ENCODE assay signal across 18 cellular contexts in genomic region chr4:28966982-28967381, GRCh38.
DNase-seq lines count a peak whose midpoint lies in the region; ATAC-seq, FAIRE-seq and TF ChIP-seq lines count a peak whose summit lies in the region.
"Had no signal": no experiment of that assay in that cellular context is flagged by ENCODE, and none has a peak within 500 bp of the region (broad histone marks: within the 10 kb centered on the region; RNA-seq: fewer than 3 reads in every experiment).

No MANE protein-coding gene starts in this region.

- no peak overlapping the region for H3K27ac ChIP-seq in keratinocyte (ENCODE audit: control insufficient read depth, insufficient read depth, low read length)
- H3K27ac ChIP-seq in right cardiac atrium (ENCODE audit: low read length), result no peak overlapping the region
- H3K27ac ChIP-seq: neutrophil, skin epidermis, tibial nerve had no signal

- no peak overlapping the region for H3K4me2 ChIP-seq in keratinocyte (ENCODE audit: control insufficient read depth, extremely low read depth, insufficient read depth, low read depth, low read length)

- no peaks in the 10 kb centered on the region for H3K27me3 ChIP-seq in keratinocyte (ENCODE audit: control insufficient read depth, extremely low read depth, insufficient read depth, low read length)
- H3K27me3 ChIP-seq in right cardiac atrium (ENCODE audit: control insufficient read depth, insufficient read depth), result no peaks in the 10 kb centered on the region
- H3K27me3 ChIP-seq: neutrophil, tibial nerve had no signal

- H3K9ac ChIP-seq in keratinocyte (ENCODE audit: control insufficient read depth, extremely low read depth, insufficient read depth, low read length), result no peak overlapping the region

- WGBS in right cardiac atrium, result 69% methylated on average over 4 of the region's 4 CpGs

- dilution Hi-C loops in keratinocyte (cut with MboI; ENCODE audit: extremely low pct_ligation_motif_present, low sequenced_read_pairs), result no loop called here

- peak overlapping the region; percentile 44 for H2AFZ ChIP-seq in keratinocyte (ENCODE audit: control insufficient read depth, low read length)

- H3K36me3 ChIP-seq in keratinocyte (ENCODE audit: control insufficient read depth in 2 of 2, extremely low read depth in 1 of 2, insufficient read depth in 2 of 2, low read length in 2 of 2), result no peaks in the 10 kb centered on the region
- H3K36me3 ChIP-seq: neutrophil, tibial nerve had no signal

- DNase-seq in ACHN (peak; percentile 30), HS-5 (ENCODE audit: low read depth) (peak; percentile 33), astrocyte of the hippocampus (ENCODE audit: low read depth, low spot score) (peak; percentile 61), keratinocyte (ENCODE audit: low read depth, low spot score) (no peak), NCI-H2196 treated with DMSO at 0.1 percent for 48 hours (lab: John Stamatoyannopoulos, UW; ENCODE audit: unreplicated experiment) (no peak), Kasumi-1 (lab: John Stamatoyannopoulos, UW) (no peak), right cardiac atrium (no peak)
- no peak for DNase-seq in activated effector memory CD4-positive, alpha-beta T cell treated with anti-CD3 and anti-CD28 coated beads, Interleukin-2, amount 50 U/mL, for 16 hours
- DNase-seq: activated CD4-positive, alpha-beta T cell treated with anti-CD3 and anti-CD28 coated beads, Interleukin-2, amount 50 U/mL, for 4 hours; activated naive CD8-positive, alpha-beta T cell treated with anti-CD3 and anti-CD28 coated beads, Interleukin-2, amount 10 ng/mL, durations not matched to agents 7 days and 5 days; activated T-cell treated with anti-CD3 and anti-CD28 coated beads, Interleukin-2, amount 50 U/mL, for 4 hours; CD8-positive, alpha-beta memory T cell had no signal

- H3K4me1 ChIP-seq in keratinocyte (ENCODE audit: control insufficient read depth, extremely low read depth, insufficient read depth, low read length), result peaks cover 4% of the 10 kb centered on the region
- H3K4me1 ChIP-seq in right cardiac atrium (ENCODE audit: control insufficient read depth, insufficient read depth, low read length), result no peaks in the 10 kb centered on the region
- H3K4me1 ChIP-seq: tibial nerve had no signal

- no peaks in the 10 kb centered on the region for H3K79me2 ChIP-seq in keratinocyte (ENCODE audit: control insufficient read depth, insufficient read depth, low read length)

- intact Hi-C loops in right cardiac atrium (cut with DNase I), result no loop called here

- no peak overlapping the region for H3K4me3 ChIP-seq in keratinocyte (ENCODE audit: control insufficient read depth in 2 of 3, extremely low read depth in 1 of 3, insufficient read depth in 2 of 3, low read depth in 1 of 3, low read length in 3 of 3)
- H3K4me3 ChIP-seq in right cardiac atrium (ENCODE audit: low read length), result no peak overlapping the region
- H3K4me3 ChIP-seq: skin epidermis, tibial nerve had no signal

- no peak for FAIRE-seq in keratinocyte (lab: Jason Lieb, UNC)
- FAIRE-seq: G401.6, GM12892 had no signal

- H3K9me3 ChIP-seq in keratinocyte (ENCODE audit: control insufficient read depth, low read depth, low read length) (no peaks in the 10 kb centered on the region), right cardiac atrium (ENCODE audit: control insufficient read depth, low read length) (no peaks in the 10 kb centered on the region)
- H3K9me3 ChIP-seq: neutrophil, tibial nerve had no signal

- no peaks in the 10 kb centered on the region for H3K9me1 ChIP-seq in keratinocyte (ENCODE audit: control insufficient read depth, extremely low read depth, insufficient read depth, low read length)

- in situ Hi-C loops in ACHN (cut with HindIII; ENCODE audit: low pct_ligation_motif_present, low pct_unique_long_range_greater_than_20kb, low sequenced_read_pairs), result no loop called here

- no peaks in the 10 kb centered on the region for H4K20me1 ChIP-seq in keratinocyte (ENCODE audit: control insufficient read depth, extremely low read depth, insufficient read depth, low read length)

- no peak for TF ChIP-seq CTCF in keratinocyte (optimal IDR thresholded peaks at IDR 0.05 in 1 of 3, IDR thresholded peaks at IDR 0.05 in 1 of 3, conservative IDR thresholded peaks at IDR 0.05 in 1 of 3; ENCODE audit: extremely low read depth in 1 of 3, insufficient read depth in 2 of 3, low read length in 3 of 3)

- ATAC-seq in right cardiac atrium, result no peak
- ATAC-seq: activated T-cell treated with anti-CD3 and anti-CD28 coated beads, Interleukin-2, amount 50 U/mL, for 4 hours; stimulated activated effector memory CD8-positive, alpha-beta T cell treated with anti-CD3 and anti-CD28 coated beads, Interleukin-12 subunit alpha, Interleukin-12 subunit beta, amount 100 ng/mL, for 72 hours had no signal

Comparison
In these comparisons a context has a peak if more than half of its experiments do, and no peak if none do; other contexts are left out.
1. DNase-seq: peak in ACHN (single experiment), HS-5 (single experiment) and astrocyte of the hippocampus (single experiment); none in keratinocyte (single experiment), activated effector memory CD4-positive, alpha-beta T cell treated with anti-CD3 and anti-CD28 coated beads, Interleukin-2, amount 50 U/mL, for 16 hours (single experiment), NCI-H2196 treated with DMSO at 0.1 percent for 48 hours (single experiment), Kasumi-1 (0 of 2) and right cardiac atrium (0 of 3).